18 cellular contexts compared by ENCODE assay signal in the genomic region with DNA sequence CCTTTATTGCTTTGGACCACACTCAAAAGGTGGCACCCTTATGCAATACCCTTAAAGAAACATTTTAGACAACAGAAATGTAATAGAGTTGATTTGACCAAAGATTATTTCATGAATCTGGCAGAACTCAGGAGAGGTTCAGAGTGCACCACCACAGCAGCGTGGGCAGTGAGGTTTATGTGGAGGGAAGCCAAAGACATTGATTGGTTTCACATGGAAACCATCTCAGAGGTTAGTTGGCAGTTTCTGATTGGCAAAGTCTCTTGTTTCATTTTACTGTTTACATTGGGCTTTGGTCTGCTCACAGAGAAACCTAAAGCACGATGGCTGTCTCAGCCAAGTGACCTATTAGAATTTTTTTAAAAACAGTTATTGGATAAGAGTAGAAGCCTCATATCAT.
DNase-seq lines count a peak whose midpoint lies in the region; ATAC-seq, FAIRE-seq and TF ChIP-seq lines count a peak whose summit lies in the region.
"Had no signal": no experiment of that assay in that cellular context is flagged by ENCODE, and none has a peak within 500 bp of the region (broad histone marks: within the 10 kb centered on the region; RNA-seq: fewer than 3 reads in every experiment).

No MANE protein-coding gene starts in this region.

- H3K36me3 ChIP-seq in adipocyte (ENCODE audit: control insufficient read depth, insufficient read depth, low read length, severe bottlenecking) (no peaks in the 10 kb centered on the region), right lobe of liver (no peaks in the 10 kb centered on the region)

- intact Hi-C loops in right lobe of liver (cut with DNase I): no loop called here

- H3K27me3 ChIP-seq in adipocyte (replicated peaks; ENCODE audit: control insufficient read depth, insufficient read depth, low read length) (no peaks in the 10 kb centered on the region), right lobe of liver (no peaks in the 10 kb centered on the region)

- H3K9me3 ChIP-seq in adipocyte (ENCODE audit: control insufficient read depth, low read length): peaks cover 9% of the 10 kb centered on the region
- H3K9me3 ChIP-seq in right lobe of liver: no peaks in the 10 kb centered on the region
- H3K9me3 ChIP-seq: SK-N-SH had no signal

- H3K4me3 ChIP-seq in adipocyte (ENCODE audit: low read length) (no peak overlapping the region), right lobe of liver (peak overlapping the region in 1 of 3 donors; percentile 6)

- no peak overlapping the region for H3K9ac ChIP-seq in adipocyte (ENCODE audit: low read length)
- H3K9ac ChIP-seq: SK-N-SH had no signal

- H3K27ac ChIP-seq in right lobe of liver: peak overlapping the region; percentile 7 to 83 (median 52)

- DNase-seq in NCI-H1092 treated with DMSO at 0.1 percent for 48 hours (lab: John Stamatoyannopoulos, UW) (peak; percentile 20), NCI-H1092 (lab: John Stamatoyannopoulos, UW) (no peak), adipocyte (ENCODE audit: low read depth) (peak; percentile 19), right lobe of liver (peak in 1 of 3 donors; percentile 74), frontal cortex (ENCODE audit: low spot score in 2 of 2) (no peak)
- DNase-seq in activated CD4-positive, alpha-beta T cell treated with anti-CD3 and anti-CD28 coated beads for 48 hours: no peak
- DNase-seq: 8988T; Calu3; NCI-H1105 treated with DMSO at 0.1 percent for 48 hours; NCI-H2081; NCI-H2227 treated with DMSO at 0.1 percent for 48 hours; NCI-H526 treated with DMSO at 0.1 percent for 48 hours; NK-92 treated with Interleukin-12 subunit alpha and Interleukin-12 subunit beta, amount 100 ng/mL, for 24 hours; PC-3; SK-N-SH; SW 1271 had no signal

- 14% methylated on average over 2 of the region's 2 CpGs for WGBS in right lobe of liver (ENCODE audit: insufficient coverage, low coverage, low lambda C conversion rate, missing lambda C conversion rate)

- no peak for FAIRE-seq in frontal cortex (lab: Jason Lieb, UNC)

- ATAC-seq in GM18867 (IDR thresholded peaks at IDR 0.05; ENCODE audit: unreplicated experiment) (peak; percentile 52), right lobe of liver (peak; percentile 95 to 98 (median 97)), GM21717 (IDR thresholded peaks at IDR 0.05; ENCODE audit: unreplicated experiment) (no peak)
- ATAC-seq: PC-3 had no signal

- no peak for TF ChIP-seq CTCF in right lobe of liver (IDR thresholded peaks at IDR 0.05)

- H3K4me1 ChIP-seq in adipocyte (ENCODE audit: control insufficient read depth, insufficient read depth, low read length) (no peaks in the 10 kb centered on the region), right lobe of liver (peaks cover 0 to 7% (median 3%) of the 10 kb centered on the region in 4 donors)

- no peak for TF ChIP-seq POLR2A in right lobe of liver (IDR thresholded peaks at IDR 0.05)

Comparison
In these comparisons a context has a peak if more than half of its experiments do, and no peak if none do; other contexts are left out.
1. DNase-seq: peak in NCI-H1092 treated with DMSO at 0.1 percent for 48 hours (single experiment) and adipocyte (single experiment); none in NCI-H1092 (single experiment), activated CD4-positive, alpha-beta T cell treated with anti-CD3 and anti-CD28 coated beads for 48 hours (single experiment) and frontal cortex (0 of 2).